9 cellular contexts compared by ENCODE assay signal in genomic region chr1:39047374-39048229, GRCh38. TPM values are rescaled to one million over a fixed set of nuclear protein-coding genes. Genes with fewer than 3 reads are reported as not detected.
DNase-seq lines count a peak whose midpoint lies in the region; ATAC-seq and TF ChIP-seq lines count a peak whose summit lies in the region.
"Had no signal": no experiment of that assay in that cellular context is flagged by ENCODE, and none has a peak within 500 bp of the region (broad histone marks: within the 10 kb centered on the region; RNA-seq: fewer than 3 reads in every experiment).

No MANE protein-coding gene starts in this region.

- H3K79me1 ChIP-seq in mesenchymal stem cell (replicated peaks; ENCODE audit: low read length, poor library complexity, severe bottlenecking) = no peaks in the 10 kb centered on the region

- H2AK5ac ChIP-seq in mesenchymal stem cell (ENCODE audit: low read length, severe bottlenecking) = peak overlapping the region; percentile 10

- no peak overlapping the region for H3K23ac ChIP-seq in mesenchymal stem cell (ENCODE audit: low read length in 2 of 2)

- H3K27ac ChIP-seq in mesenchymal stem cell (ENCODE audit: low read length, poor library complexity, severe bottlenecking) = peak overlapping the region; percentile 88
- H3K27ac ChIP-seq in effector memory CD4-positive, alpha-beta T cell (ENCODE audit: insufficient read depth, low read length, poor library complexity, severe bottlenecking) = no peak overlapping the region

- no peak overlapping the region for H3K4ac ChIP-seq in mesenchymal stem cell (ENCODE audit: low read depth in 1 of 2, low read length in 2 of 2)

- H4K8ac ChIP-seq in mesenchymal stem cell (ENCODE audit: low read length) = peak overlapping the region; percentile 66

- H2BK15ac ChIP-seq in mesenchymal stem cell (ENCODE audit: low read depth, poor library complexity, severe bottlenecking) = no peak overlapping the region

- WGBS in mesenchymal stem cell = 70% methylated on average over 10 of the region's 12 CpGs

- in situ Hi-C loops in ACHN (cut with HindIII; ENCODE audit: low pct_ligation_motif_present, low pct_unique_long_range_greater_than_20kb, low sequenced_read_pairs) = no loop called here

- no peak overlapping the region for H3K4me3 ChIP-seq in cardiac fibroblast (replicated peaks in 1 of 2; ENCODE audit: low read depth in 2 of 2, low read length in 2 of 2)
- H3K4me3 ChIP-seq in mesenchymal stem cell (ENCODE audit: insufficient read depth in 1 of 2, low read depth in 1 of 2, low read length in 2 of 2) = peak overlapping the region in 1 of 2 experiments; percentile 38
- no peak overlapping the region for H3K4me3 ChIP-seq in effector memory CD4-positive, alpha-beta T cell (ENCODE audit: insufficient read depth, low read depth, low read length, poor library complexity, severe bottlenecking)

- H2AFZ ChIP-seq in mesenchymal stem cell (ENCODE audit: low read depth, low read length) = no peak overlapping the region

- H3K4me1 ChIP-seq in mesenchymal stem cell (ENCODE audit: control insufficient read depth, insufficient read depth, low read depth, low read length) = peaks cover 10% of the 10 kb centered on the region
- H3K4me1 ChIP-seq in effector memory CD4-positive, alpha-beta T cell (ENCODE audit: control insufficient read depth, insufficient read depth, low read length, poor library complexity, severe bottlenecking) = no peaks in the 10 kb centered on the region

- peak; percentile 66 for ATAC-seq in HG03442 (IDR thresholded peaks at IDR 0.05; ENCODE audit: unreplicated experiment)
- ATAC-seq in HG02571 (IDR thresholded peaks at IDR 0.05; ENCODE audit: unreplicated experiment) = no peak

- no peak overlapping the region for H3K4me2 ChIP-seq in mesenchymal stem cell (ENCODE audit: low read length, poor library complexity, severe bottlenecking)

- no peak for TF ChIP-seq CTCF in cardiac fibroblast (IDR thresholded peaks at IDR 0.05; ENCODE audit: low read depth, low read length)

- peaks cover 13 to 37% of the 10 kb centered on the region in 2 experiments for H3K36me3 ChIP-seq in mesenchymal stem cell (ENCODE audit: control insufficient read depth in 1 of 2, insufficient read depth in 2 of 2, low read depth in 1 of 2, low read length in 2 of 2)
- no peaks in the 10 kb centered on the region for H3K36me3 ChIP-seq in effector memory CD4-positive, alpha-beta T cell (ENCODE audit: control insufficient read depth, insufficient read depth, low read length)

- H4K91ac ChIP-seq in mesenchymal stem cell (ENCODE audit: low read length) = no peak overlapping the region

- no peaks in the 10 kb centered on the region for H3K27me3 ChIP-seq in mesenchymal stem cell (ENCODE audit: control insufficient read depth in 1 of 2, insufficient read depth in 1 of 2, low read length in 2 of 2)
- H3K27me3 ChIP-seq in effector memory CD4-positive, alpha-beta T cell (replicated peaks; ENCODE audit: control insufficient read depth, insufficient read depth, low read length, poor library complexity, severe bottlenecking) = no peaks in the 10 kb centered on the region

- peak overlapping the region; percentile 12 for H2BK5ac ChIP-seq in mesenchymal stem cell (ENCODE audit: low read depth, low read length, poor library complexity, severe bottlenecking)

- H3K14ac ChIP-seq in mesenchymal stem cell (ENCODE audit: low read length in 2 of 2) = no peak overlapping the region

- H2BK120ac ChIP-seq in mesenchymal stem cell (ENCODE audit: low read depth, low read length) = no peak overlapping the region

- peak; percentile 94 for DNase-seq in ACHN
- DNase-seq in cardiac fibroblast (ENCODE audit: low read depth in 2 of 2) = peak; percentile 96 to 97
- peak; percentile 90 for DNase-seq in mesenchymal stem cell
- DNase-seq in DMS153 treated with DMSO at 0.1 percent for 48 hours (lab: John Stamatoyannopoulos, UW; ENCODE audit: unreplicated experiment) = no peak
- DNase-seq in GM19240 (ENCODE audit: insufficient read length, low spot score) = no peak
- no peak for DNase-seq in effector memory CD4-positive, alpha-beta T cell
- DNase-seq: naive B cell had no signal

- H2BK12ac ChIP-seq in mesenchymal stem cell (ENCODE audit: low read length in 2 of 2) = no peak overlapping the region

- H3K18ac ChIP-seq in mesenchymal stem cell (ENCODE audit: low read depth in 1 of 2, low read length in 2 of 2) = peak overlapping the region in 1 of 2 experiments; percentile 7

- H3K9me3 ChIP-seq in mesenchymal stem cell (ENCODE audit: control insufficient read depth, low read length) = no peaks in the 10 kb centered on the region
- no peaks in the 10 kb centered on the region for H3K9me3 ChIP-seq in effector memory CD4-positive, alpha-beta T cell (ENCODE audit: control insufficient read depth, low read length)

- H3K9ac ChIP-seq in mesenchymal stem cell (ENCODE audit: low read length) = peak overlapping the region; percentile 87

RNA-seq across cellular contexts. Expression of gene NDUFS5, which starts 21.5 kb away (rescaled TPM):
- 630 TPM for polyA plus RNA-seq in mesenchymal stem cell (2013, experiment 1 of 2)
- polyA plus RNA-seq in mesenchymal stem cell (2013, experiment 2 of 2) = 643 TPM

RNA-seq across cellular contexts. Expression of gene AKIRIN1, which starts 56.5 kb away (rescaled TPM):
- polyA plus RNA-seq in mesenchymal stem cell (2013, experiment 1 of 2) = 66.1 TPM
- 68.3 TPM for polyA plus RNA-seq in mesenchymal stem cell (2013, experiment 2 of 2)

Comparison
In these comparisons a context has a peak if more than half of its experiments do, and no peak if none do; other contexts are left out.
1. DNase-seq: peak in ACHN (single experiment), cardiac fibroblast (2 of 2) and mesenchymal stem cell (single experiment); none in DMS153 treated with DMSO at 0.1 percent for 48 hours (single experiment), GM19240 (single experiment) and effector memory CD4-positive, alpha-beta T cell (0 of 3).